Comparison of ENCODE assay signal across 15 cellular contexts in the genomic region with DNA sequence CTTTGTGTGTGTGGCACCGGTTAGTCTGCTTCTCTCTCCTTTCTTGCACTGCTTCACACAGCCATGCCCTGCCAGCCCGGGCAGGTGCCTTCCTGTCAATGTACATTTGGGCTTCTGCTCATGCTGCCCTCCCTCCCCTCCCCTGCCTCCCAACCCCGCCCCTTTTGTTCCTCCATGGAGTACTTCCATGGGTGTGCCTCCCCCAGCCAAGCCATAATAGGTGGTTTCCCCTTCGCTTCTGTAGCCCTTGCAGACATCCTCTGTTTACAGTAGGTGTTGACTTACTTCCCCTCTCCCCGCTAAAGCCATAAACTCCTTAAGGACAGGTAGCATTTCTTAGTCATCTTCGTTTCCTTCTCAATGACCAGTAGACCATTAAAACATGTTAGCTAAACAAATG. TPM values are rescaled to one million over a fixed set of nuclear protein-coding genes. Genes with fewer than 3 reads are reported as not detected.
A peak's percentile ranks its signal among the peaks of the same experiment; 100 is the strongest.
DNase-seq lines count a peak whose midpoint lies in the region; ATAC-seq lines count a peak whose summit lies in the region.
"Had no signal": no experiment of that assay in that cellular context is flagged by ENCODE, and none has a peak within 500 bp of the region (broad histone marks: within the 10 kb centered on the region; RNA-seq: fewer than 3 reads in every experiment).

No MANE protein-coding gene starts in this region.

- POLR2A ChIA-PET in activated CD4-positive, alpha-beta memory T cell treated with anti-CD3 and anti-CD28 coated beads, Interleukin-2, amount 10 ng/mL, durations not matched to agents 7 days and 5 days (lab: Charles Lee) = interaction anchor here (1.3 kb wide), 1 partner anchor 100 kb away, joined by 3 read pairs; no protein-coding TSS in a partner anchor
- POLR2A ChIA-PET in activated CD4-positive, alpha-beta memory T cell treated with anti-CD3 and anti-CD28 coated beads for 36 hours (lab: Charles Lee) = no interaction called here

- H3K4me3 Mint-ChIP-seq in activated CD4-positive, alpha-beta memory T cell treated with anti-CD3 and anti-CD28 coated beads, Interleukin-2, amount 10 ng/mL, durations not matched to agents 7 days and 5 days = no peak overlapping the region
- H3K4me3 Mint-ChIP-seq in activated CD4-positive, alpha-beta memory T cell treated with anti-CD3 and anti-CD28 coated beads for 36 hours = no peak overlapping the region
- H3K4me3 Mint-ChIP-seq: activated T-helper 17 cell treated with anti-CD3 and anti-CD28 coated beads, Interleukin-2, amount 50 U/mL, for 72 hours; CD8-positive, alpha-beta T cell; stimulated activated naive CD8-positive, alpha-beta T cell treated with anti-CD3 and anti-CD28 coated beads, Interleukin-15, amount 100 ng/mL, for 72 hours had no signal

- intact Hi-C loops in activated CD4-positive, alpha-beta memory T cell treated with anti-CD3 and anti-CD28 coated beads for 36 hours (cut with micrococcal nuclease) = loop anchor here (10.0 kb wide), 1 partner anchor 53 kb away; no protein-coding TSS in a partner anchor

- H3K27me3 Mint-ChIP-seq in activated CD4-positive, alpha-beta memory T cell treated with anti-CD3 and anti-CD28 coated beads, Interleukin-2, amount 10 ng/mL, durations not matched to agents 7 days and 5 days = no peaks in the 10 kb centered on the region
- H3K27me3 Mint-ChIP-seq in activated CD4-positive, alpha-beta memory T cell treated with anti-CD3 and anti-CD28 coated beads for 36 hours = no peaks in the 10 kb centered on the region
- H3K27me3 Mint-ChIP-seq: activated T-helper 17 cell treated with anti-CD3 and anti-CD28 coated beads, Interleukin-2, amount 50 U/mL, for 72 hours; stimulated activated naive CD8-positive, alpha-beta T cell treated with anti-CD3 and anti-CD28 coated beads, Interleukin-15, amount 100 ng/mL, for 72 hours had no signal

- peaks cover 86% of the 10 kb centered on the region for H3K36me3 Mint-ChIP-seq in activated CD4-positive, alpha-beta memory T cell treated with anti-CD3 and anti-CD28 coated beads, Interleukin-2, amount 10 ng/mL, durations not matched to agents 7 days and 5 days (ENCODE audit: low read depth)
- H3K36me3 Mint-ChIP-seq in activated CD4-positive, alpha-beta memory T cell treated with anti-CD3 and anti-CD28 coated beads for 36 hours = peaks cover 41% of the 10 kb centered on the region

- DNase-seq in activated CD4-positive, alpha-beta memory T cell treated with anti-CD3 and anti-CD28 coated beads, Interleukin-2, amount 10 ng/mL, durations not matched to agents 7 days and 5 days = no peak
- DNase-seq in activated CD4-positive, alpha-beta memory T cell treated with anti-CD3 and anti-CD28 coated beads for 36 hours = no peak
- peak; percentile 62 for DNase-seq in NCI-H2029 (lab: John Stamatoyannopoulos, UW)
- peak; percentile 41 for DNase-seq in epithelial cell of prostate (ENCODE audit: low read depth, low spot score)
- DNase-seq in renal cortical epithelial cell (ENCODE audit: low read depth) = peak; percentile 44
- DNase-seq in NCI-H2171 treated with DMSO at 0.1 percent for 48 hours (lab: John Stamatoyannopoulos, UW) = no peak
- no peak for DNase-seq in NCI-H226
- DNase-seq: anterior cingulate cortex; CD8-positive, alpha-beta T cell; NCI-H1092 treated with DMSO at 0.1 percent for 48 hours; stimulated activated naive CD8-positive, alpha-beta T cell treated with anti-CD3 and anti-CD28 coated beads, Interleukin-15, amount 100 ng/mL, for 72 hours had no signal

- H3K4me1 Mint-ChIP-seq in activated CD4-positive, alpha-beta memory T cell treated with anti-CD3 and anti-CD28 coated beads, Interleukin-2, amount 10 ng/mL, durations not matched to agents 7 days and 5 days = peaks cover 3% of the 10 kb centered on the region
- H3K4me1 Mint-ChIP-seq in activated CD4-positive, alpha-beta memory T cell treated with anti-CD3 and anti-CD28 coated beads for 36 hours (ENCODE audit: low read depth) = no peaks in the 10 kb centered on the region

- CTCF ChIA-PET in activated CD4-positive, alpha-beta memory T cell treated with anti-CD3 and anti-CD28 coated beads, Interleukin-2, amount 10 ng/mL, durations not matched to agents 7 days and 5 days (lab: Charles Lee) = interaction anchor here (0.6 to 1.5 kb wide), 4 partner anchors 107 to 552 kb away, joined by 3 to 7 read pairs (median 4); no protein-coding TSS in a partner anchor
- CTCF ChIA-PET in activated CD4-positive, alpha-beta memory T cell treated with anti-CD3 and anti-CD28 coated beads for 36 hours (lab: Charles Lee) = interaction anchor here (1.0 to 2.0 kb wide), 2 partner anchors 15 to 197 kb away, joined by 5 to 8 read pairs; no protein-coding TSS in a partner anchor

- H3K9me3 Mint-ChIP-seq in activated CD4-positive, alpha-beta memory T cell treated with anti-CD3 and anti-CD28 coated beads, Interleukin-2, amount 10 ng/mL, durations not matched to agents 7 days and 5 days = no peaks in the 10 kb centered on the region
- H3K9me3 Mint-ChIP-seq in activated CD4-positive, alpha-beta memory T cell treated with anti-CD3 and anti-CD28 coated beads for 36 hours = no peaks in the 10 kb centered on the region
- H3K9me3 Mint-ChIP-seq: activated T-helper 17 cell treated with anti-CD3 and anti-CD28 coated beads, Interleukin-2, amount 50 U/mL, for 72 hours; CD8-positive, alpha-beta T cell; stimulated activated naive CD8-positive, alpha-beta T cell treated with anti-CD3 and anti-CD28 coated beads, Interleukin-15, amount 100 ng/mL, for 72 hours had no signal

- no peak overlapping the region for H3K27ac ChIP-seq in epithelial cell of prostate

- no peak for ATAC-seq in HG03095 (IDR thresholded peaks at IDR 0.05; ENCODE audit: unreplicated experiment)
- ATAC-seq: activated T-helper 17 cell treated with anti-CD3 and anti-CD28 coated beads, Interleukin-2, amount 50 U/mL, for 72 hours; CD8-positive, alpha-beta T cell; K562; Panc1; stimulated activated naive CD8-positive, alpha-beta T cell treated with anti-CD3 and anti-CD28 coated beads, Interleukin-15, amount 100 ng/mL, for 72 hours had no signal

- peak overlapping the region; percentile 50 for H3K27ac Mint-ChIP-seq in activated CD4-positive, alpha-beta memory T cell treated with anti-CD3 and anti-CD28 coated beads, Interleukin-2, amount 10 ng/mL, durations not matched to agents 7 days and 5 days
- H3K27ac Mint-ChIP-seq in activated CD4-positive, alpha-beta memory T cell treated with anti-CD3 and anti-CD28 coated beads for 36 hours = no peak overlapping the region
- H3K27ac Mint-ChIP-seq: activated T-helper 17 cell treated with anti-CD3 and anti-CD28 coated beads, Interleukin-2, amount 50 U/mL, for 72 hours; CD8-positive, alpha-beta T cell; stimulated activated naive CD8-positive, alpha-beta T cell treated with anti-CD3 and anti-CD28 coated beads, Interleukin-15, amount 100 ng/mL, for 72 hours had no signal

RNA-seq across cellular contexts. Expression of a gene that starts 31.8 kb away (rescaled TPM):
- total RNA-seq in activated CD4-positive, alpha-beta memory T cell treated with anti-CD3 and anti-CD28 coated beads, Interleukin-2, amount 10 ng/mL, durations not matched to agents 7 days and 5 days = 10 to 100 TPM; 86.0 to 89.3 TPM
- total RNA-seq in activated CD4-positive, alpha-beta memory T cell treated with anti-CD3 and anti-CD28 coated beads for 36 hours = 10 to 100 TPM; 34.7 to 37.8 TPM
- total RNA-seq in renal cortical epithelial cell = 4.9 and 17.3 TPM in 2 replicates

Comparison
In these comparisons a context has a peak if more than half of its experiments do, and no peak if none do; other contexts are left out.
1. DNase-seq: peak in NCI-H2029 (single experiment), epithelial cell of prostate (single experiment) and renal cortical epithelial cell (single experiment); none in activated CD4-positive, alpha-beta memory T cell treated with anti-CD3 and anti-CD28 coated beads, Interleukin-2, amount 10 ng/mL, durations not matched to agents 7 days and 5 days (single experiment), activated CD4-positive, alpha-beta memory T cell treated with anti-CD3 and anti-CD28 coated beads for 36 hours (single experiment), NCI-H2171 treated with DMSO at 0.1 percent for 48 hours (single experiment) and NCI-H226 (single experiment).